18 cellular contexts compared by ENCODE assay signal in the genomic region with DNA sequence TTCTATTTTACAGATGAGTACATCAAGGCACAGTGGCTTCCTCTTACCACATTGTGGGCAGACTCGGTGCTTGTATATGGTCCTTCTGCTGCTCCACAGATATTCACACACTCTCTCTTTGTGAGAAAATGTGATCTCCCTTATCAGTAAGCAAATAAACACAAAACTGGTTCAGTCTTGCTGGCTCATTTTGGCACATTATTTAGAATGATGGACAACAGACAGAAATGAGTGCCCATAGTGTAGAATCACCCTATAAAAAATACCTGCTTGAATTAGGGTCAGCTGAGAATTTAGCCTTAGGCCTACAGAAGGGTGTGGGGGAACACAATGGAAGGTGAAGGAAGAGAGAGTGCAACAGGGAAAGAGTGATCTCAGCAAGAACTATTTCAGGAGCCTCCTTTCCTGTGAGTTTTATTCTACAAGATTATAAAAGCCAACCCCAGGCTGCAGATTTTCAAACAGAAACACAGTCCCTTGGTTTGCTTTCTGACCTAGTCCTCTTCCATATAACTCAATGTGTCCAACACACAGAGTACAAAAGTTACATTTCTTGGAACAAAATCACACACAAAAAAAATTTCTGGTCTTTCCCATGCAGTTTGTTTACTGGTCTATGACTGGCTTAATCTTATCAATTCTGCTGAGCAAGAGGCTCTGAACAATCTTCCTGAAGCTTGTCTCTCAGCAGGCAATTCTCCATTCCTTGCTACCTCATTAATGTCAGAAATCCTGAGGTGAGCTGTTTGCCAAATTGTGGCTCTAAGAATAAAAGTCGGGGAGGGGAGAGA.
A peak's percentile ranks its signal among the peaks of the same experiment; 100 is the strongest.
DNase-seq lines count a peak whose midpoint lies in the region; ATAC-seq and TF ChIP-seq lines count a peak whose summit lies in the region.
"Had no signal": no experiment of that assay in that cellular context is flagged by ENCODE, and none has a peak within 500 bp of the region (broad histone marks: within the 10 kb centered on the region; RNA-seq: fewer than 3 reads in every experiment).

No MANE protein-coding gene starts in this region.

- H4K20me1 ChIP-seq in mammary epithelial cell (ENCODE audit: insufficient read depth, low read length) = no peaks in the 10 kb centered on the region
- H4K20me1 ChIP-seq: BLaER1 treated with 17β-estradiol and CSF1 and Interleukin-3, amounts not matched to agents 10 nM and 100 nM had no signal

- dilution Hi-C loops in mammary epithelial cell (cut with HindIII; ENCODE audit: low sequenced_read_pairs) = no loop called here

- H3K4me1 ChIP-seq in HEK293 (ENCODE audit: control insufficient read depth, insufficient read depth, low read length) (peaks cover 11% of the 10 kb centered on the region), mesodermal cell (ENCODE audit: control insufficient read depth, insufficient read depth, low read length, poor library complexity, severe bottlenecking) (peaks cover 5% of the 10 kb centered on the region), mammary epithelial cell (ENCODE audit: insufficient read depth, low read length) (no peaks in the 10 kb centered on the region)
- H3K4me1 ChIP-seq: BLaER1 treated with 17β-estradiol and CSF1 and Interleukin-3, amounts not matched to agents 10 nM and 100 nM had no signal

- 70% methylated on average over 1 of the region's 2 CpGs; no CpG with 5 or more reads in 1 of the 2 experiments for WGBS in mesodermal cell (ENCODE audit: insufficient coverage in 2 of 2), 2 experiments
- WGBS in mammary epithelial cell (ENCODE audit: low coverage, missing lambda C conversion rate) = 45% methylated on average over 1 of the region's 2 CpGs

- no peak overlapping the region for H3K4me3 ChIP-seq in HEK293 (ENCODE audit: low read depth, low read length)
- no peak overlapping the region for H3K4me3 ChIP-seq in mesodermal cell (ENCODE audit: extremely low read depth, insufficient read depth, low read length, poor library complexity, severe bottlenecking)
- no peak overlapping the region for H3K4me3 ChIP-seq in mammary epithelial cell (replicated peaks in 1 of 3; ENCODE audit: insufficient read depth in 1 of 3, low read depth in 2 of 3, low read length in 3 of 3)
- H3K4me3 ChIP-seq: BLaER1 treated with 17β-estradiol and CSF1 and Interleukin-3, amounts not matched to agents 10 nM and 100 nM; SK-N-MC had no signal

- H3K36me3 ChIP-seq in HEK293 (ENCODE audit: control insufficient read depth in 2 of 2, insufficient read depth in 1 of 2, low read length in 2 of 2) = no peaks in the 10 kb centered on the region
- no peaks in the 10 kb centered on the region for H3K36me3 ChIP-seq in mesodermal cell (ENCODE audit: control insufficient read depth, insufficient read depth, low read length)
- H3K36me3 ChIP-seq in mammary epithelial cell (ENCODE audit: insufficient read depth, low read length) = no peaks in the 10 kb centered on the region
- H3K36me3 ChIP-seq: BLaER1 treated with 17β-estradiol and CSF1 and Interleukin-3, amounts not matched to agents 10 nM and 100 nM had no signal

- TF ChIP-seq CTCF in HEK293 (tag by site-specific recombination; IDR thresholded peaks at IDR 0.05) (no peak), mammary epithelial cell (conservative IDR thresholded peaks at IDR 0.05 in 1 of 2, IDR thresholded peaks at IDR 0.05 in 1 of 2; ENCODE audit: extremely low read depth in 1 of 2, insufficient read depth in 1 of 2, low read depth in 1 of 2, low read length in 2 of 2) (no peak)

- no TSS peak for BruUV-seq in mammary epithelial cell (replicated peaks; lab: Mats Ljungman, UMichigan)

- DNase-seq in NCI-H2029 (lab: John Stamatoyannopoulos, UW) = peak; percentile 5
- peak; percentile 13 for DNase-seq in amniotic epithelial cell (ENCODE audit: low read depth)
- no peak for DNase-seq in Kasumi-1 (lab: John Stamatoyannopoulos, UW)
- DNase-seq in mammary epithelial cell = no peak
- DNase-seq: Calu3; CD8-positive, alpha-beta T cell; DMS79; MV-4-11; NCI-H187 treated with DMSO at 0.1 percent for 48 hours; NCI-H345; NCI-H526; Right ventricle myocardium superior had no signal

- H3K9me3 ChIP-seq in HEK293 (ENCODE audit: control insufficient read depth, insufficient read depth, low read depth, low read length) (no peaks in the 10 kb centered on the region), mesodermal cell (ENCODE audit: control insufficient read depth, low read length) (no peaks in the 10 kb centered on the region), mammary epithelial cell (replicated peaks; ENCODE audit: insufficient read depth, low read length) (no peaks in the 10 kb centered on the region)

- no peaks in the 10 kb centered on the region for H3K27me3 ChIP-seq in mammary epithelial cell (ENCODE audit: insufficient read depth, low read length)
- H3K27me3 ChIP-seq: BLaER1 treated with 17β-estradiol and CSF1 and Interleukin-3, amounts not matched to agents 10 nM and 100 nM had no signal

- CTCF ChIA-PET in HEK293 (lab: Yijun Ruan, JAX) = interaction anchor here (1.5 kb wide), 1 partner anchor 99 kb away, joined by 4 read pairs; no protein-coding TSS in a partner anchor
- CTCF ChIA-PET in mammary epithelial cell (lab: Charles Lee; ENCODE audit: low non-redundant PET) = no interaction called here

- POLR2A ChIA-PET in HEK293 (lab: Yijun Ruan, JAX) = no interaction called here

- H3K9ac ChIP-seq in mammary epithelial cell (ENCODE audit: insufficient read depth, low read length) = no peak overlapping the region
- H3K9ac ChIP-seq: BLaER1 treated with 17β-estradiol and CSF1 and Interleukin-3, amounts not matched to agents 10 nM and 100 nM had no signal

- H3K4me2 ChIP-seq in mammary epithelial cell (ENCODE audit: insufficient read depth, low read depth, low read length) = no peak overlapping the region
- H3K4me2 ChIP-seq: BLaER1 treated with 17β-estradiol and CSF1 and Interleukin-3, amounts not matched to agents 10 nM and 100 nM had no signal

- intact Hi-C loops in mammary epithelial cell (cut with micrococcal nuclease) = no loop called here

- ATAC-seq in HG02759 (IDR thresholded peaks at IDR 0.05; ENCODE audit: unreplicated experiment) (no peak), HG03342 (IDR thresholded peaks at IDR 0.05; ENCODE audit: unreplicated experiment) (no peak)
- ATAC-seq: CD8-positive, alpha-beta T cell had no signal

- in situ Hi-C loops in mammary epithelial cell (cut with MboI; ENCODE audit: low sequenced_read_pairs in 2 of 2) = no loop called here

- H3K79me2 ChIP-seq in mammary epithelial cell (ENCODE audit: insufficient read depth, low read length) = no peaks in the 10 kb centered on the region

- H3K27ac ChIP-seq in HEK293 (ENCODE audit: extremely low read depth, low read depth, low read length) (peak overlapping the region; percentile 72), mesodermal cell (ENCODE audit: low read depth, low read length, severe bottlenecking) (peak overlapping the region; percentile 37), mammary epithelial cell (ENCODE audit: insufficient read depth, low read depth, low read length) (no peak overlapping the region)
- H3K27ac ChIP-seq: BLaER1 treated with 17β-estradiol and CSF1 and Interleukin-3, amounts not matched to agents 10 nM and 100 nM; SK-N-MC had no signal

- H2AFZ ChIP-seq in mammary epithelial cell (ENCODE audit: low read depth, low read length) = no peak overlapping the region

TF ChIP-seq in HEK293, 187 proteins besides CTCF, POLR2A, EP300 and RAD21 (continues in another document):
- no peak for TF ChIP-seq ZNF473 (tag by site-specific recombination; IDR thresholded peaks at IDR 0.05)
- no peak for TF ChIP-seq KLF7 (tag by site-specific recombination; IDR thresholded peaks at IDR 0.05; ENCODE audit: borderline replicate concordance)
- TF ChIP-seq, protein P1, sequence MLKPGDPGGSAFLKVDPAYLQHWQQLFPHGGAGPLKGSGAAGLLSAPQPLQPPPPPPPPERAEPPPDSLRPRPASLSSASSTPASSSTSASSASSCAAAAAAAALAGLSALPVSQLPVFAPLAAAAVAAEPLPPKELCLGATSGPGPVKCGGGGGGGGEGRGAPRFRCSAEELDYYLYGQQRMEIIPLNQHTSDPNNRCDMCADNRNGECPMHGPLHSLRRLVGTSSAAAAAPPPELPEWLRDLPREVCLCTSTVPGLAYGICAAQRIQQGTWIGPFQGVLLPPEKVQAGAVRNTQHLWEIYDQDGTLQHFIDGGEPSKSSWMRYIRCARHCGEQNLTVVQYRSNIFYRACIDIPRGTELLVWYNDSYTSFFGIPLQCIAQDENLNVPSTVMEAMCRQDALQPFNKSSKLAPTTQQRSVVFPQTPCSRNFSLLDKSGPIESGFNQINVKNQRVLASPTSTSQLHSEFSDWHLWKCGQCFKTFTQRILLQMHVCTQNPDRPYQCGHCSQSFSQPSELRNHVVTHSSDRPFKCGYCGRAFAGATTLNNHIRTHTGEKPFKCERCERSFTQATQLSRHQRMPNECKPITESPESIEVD (tag by site-specific recombination; IDR thresholded peaks at IDR 0.05) = peak; percentile 70
- TF ChIP-seq, protein P2, sequence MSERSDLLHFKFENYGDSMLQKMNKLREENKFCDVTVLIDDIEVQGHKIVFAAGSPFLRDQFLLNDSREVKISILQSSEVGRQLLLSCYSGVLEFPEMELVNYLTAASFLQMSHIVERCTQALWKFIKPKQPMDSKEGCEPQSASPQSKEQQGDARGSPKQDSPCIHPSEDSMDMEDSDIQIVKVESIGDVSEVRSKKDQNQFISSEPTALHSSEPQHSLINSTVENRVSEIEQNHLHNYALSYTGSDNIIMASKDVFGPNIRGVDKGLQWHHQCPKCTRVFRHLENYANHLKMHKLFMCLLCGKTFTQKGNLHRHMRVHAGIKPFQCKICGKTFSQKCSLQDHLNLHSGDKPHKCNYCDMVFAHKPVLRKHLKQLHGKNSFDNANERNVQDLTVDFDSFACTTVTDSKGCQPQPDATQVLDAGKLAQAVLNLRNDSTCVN (tag by site-specific recombination; optimal IDR thresholded peaks at IDR 0.05) = no peak
- peak; percentile 65; the same call in 1 of the 2 replicates for TF ChIP-seq ZNF561 (tag by site-specific recombination; IDR thresholded peaks at IDR 0.05; ENCODE audit: borderline replicate concordance)
- TF ChIP-seq ZNF623 (tag by site-specific recombination; IDR thresholded peaks at IDR 0.05) = no peak
- no peak for TF ChIP-seq ZNF423 (tag by site-specific recombination; IDR thresholded peaks at IDR 0.05)
- no peak for TF ChIP-seq MYNN (tag by site-specific recombination; IDR thresholded peaks at IDR 0.05; ENCODE audit: borderline replicate concordance)
- no peak for TF ChIP-seq SP2 (tag by site-specific recombination; IDR thresholded peaks at IDR 0.05)
- TF ChIP-seq, protein P3, sequence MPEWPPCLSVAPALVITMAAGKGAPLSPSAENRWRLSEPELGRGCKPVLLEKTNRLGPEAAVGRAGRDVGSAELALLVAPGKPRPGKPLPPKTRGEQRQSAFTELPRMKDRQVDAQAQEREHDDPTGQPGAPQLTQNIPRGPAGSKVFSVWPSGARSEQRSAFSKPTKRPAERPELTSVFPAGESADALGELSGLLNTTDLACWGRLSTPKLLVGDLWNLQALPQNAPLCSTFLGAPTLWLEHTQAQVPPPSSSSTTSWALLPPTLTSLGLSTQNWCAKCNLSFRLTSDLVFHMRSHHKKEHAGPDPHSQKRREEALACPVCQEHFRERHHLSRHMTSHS (tag by site-specific recombination; IDR thresholded peaks at IDR 0.05) = no peak

Comparison
In these comparisons a context has a peak if more than half of its experiments do, and no peak if none do; other contexts are left out.
1. DNase-seq: peak in NCI-H2029 (single experiment) and amniotic epithelial cell (single experiment); none in Kasumi-1 (0 of 2) and mammary epithelial cell (single experiment).